Comparison of ENCODE assay signal across 13 cellular contexts in the genomic region with DNA sequence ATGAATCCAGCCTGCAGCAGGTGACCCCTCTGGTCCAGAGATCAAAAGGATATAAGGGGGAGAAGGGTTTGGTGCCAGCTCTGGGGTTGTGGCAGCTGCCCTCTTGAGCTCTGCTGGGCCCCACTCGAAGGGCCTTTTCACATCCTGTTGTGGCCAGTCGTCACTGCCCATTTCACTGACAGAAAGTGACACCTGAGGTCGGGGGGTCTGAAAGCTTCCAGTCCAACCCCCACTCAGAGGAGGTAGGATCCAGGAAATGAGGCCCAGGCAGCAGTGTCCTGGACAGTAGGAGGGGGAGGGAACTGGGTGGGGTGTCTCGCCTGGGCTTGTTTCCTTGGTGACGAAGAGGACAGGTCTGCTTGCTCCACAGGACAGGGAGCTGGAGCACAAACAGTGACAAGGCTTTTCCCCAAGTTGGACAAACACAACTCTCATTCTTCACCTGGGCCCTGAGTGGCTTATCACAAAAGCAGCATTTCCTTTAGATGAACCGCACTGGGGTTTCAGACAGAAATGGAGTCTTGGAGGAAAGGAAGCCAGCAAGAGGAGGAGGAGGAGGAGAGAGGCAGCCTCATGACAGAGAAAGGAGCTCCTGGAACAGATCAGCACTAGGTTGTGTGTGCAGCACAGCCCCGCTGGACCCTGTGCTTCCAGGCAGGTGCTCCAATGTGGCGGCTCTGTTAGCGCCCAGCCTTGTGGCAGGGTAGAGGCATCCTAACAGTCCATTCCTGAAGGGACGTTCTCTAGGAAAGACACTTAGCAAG. TPM values are rescaled to one million over a fixed set of nuclear protein-coding genes. Genes with fewer than 3 reads are reported as not detected.
DNase-seq lines count a peak whose midpoint lies in the region; ATAC-seq and TF ChIP-seq lines count a peak whose summit lies in the region.
"Had no signal": no experiment of that assay in that cellular context is flagged by ENCODE, and none has a peak within 500 bp of the region (broad histone marks: within the 10 kb centered on the region; RNA-seq: fewer than 3 reads in every experiment).

No MANE protein-coding gene starts in this region.

- H3K27ac ChIP-seq in left ventricle myocardium inferior (replicated peaks), result peak overlapping the region; percentile 79

- H3K4me3 Mint-ChIP-seq in T-helper 2 cell treated with Interferon-gamma antibody and Interleukin-4, amounts not matched to agents 5 μg/mL and 100 μg/mL, for 36 hours, result no peak overlapping the region

- no peaks in the 10 kb centered on the region for H3K27me3 ChIP-seq in left ventricle myocardium inferior (ENCODE audit: low read depth)
- H3K27me3 ChIP-seq: dorsolateral prefrontal cortex, Peyer's patch had no signal

- peaks cover 46% of the 10 kb centered on the region for H3K36me3 ChIP-seq in left ventricle myocardium inferior

- ATAC-seq in left colon, result peak; percentile 85
- ATAC-seq in GM21381 (IDR thresholded peaks at IDR 0.05; ENCODE audit: unreplicated experiment), result no peak
- no peak for ATAC-seq in HG02798 (IDR thresholded peaks at IDR 0.05; ENCODE audit: poor library complexity, unreplicated experiment)
- ATAC-seq: activated CD4-positive, CD25-positive, alpha-beta regulatory T cell treated with anti-CD3 and anti-CD28 coated beads, Interleukin-2, amount 50 U/mL, for 24 hours had no signal

- H3K27ac Mint-ChIP-seq in T-helper 2 cell treated with Interferon-gamma antibody and Interleukin-4, amounts not matched to agents 5 μg/mL and 100 μg/mL, for 36 hours, result peak overlapping the region; percentile 64

- H3K9me3 ChIP-seq in left ventricle myocardium inferior (replicated peaks), result no peaks in the 10 kb centered on the region
- H3K9me3 ChIP-seq: Peyer's patch had no signal

- H3K36me3 Mint-ChIP-seq in T-helper 2 cell treated with Interferon-gamma antibody and Interleukin-4, amounts not matched to agents 5 μg/mL and 100 μg/mL, for 36 hours (ENCODE audit: low read depth), result peaks cover 7% of the 10 kb centered on the region

- intact Hi-C loops in left ventricle myocardium inferior (cut with micrococcal nuclease) (no loop called here), cardiac septum (cut with DNase I) (no loop called here), left colon (cut with DNase I, micrococcal nuclease) (no loop called here)

- DNase-seq in left ventricle myocardium inferior, result no peak
- no peak for DNase-seq in cardiac septum (ENCODE audit: low spot score)
- DNase-seq in T-helper 2 cell treated with Interferon-gamma antibody and Interleukin-4, amounts not matched to agents 5 μg/mL and 100 μg/mL, for 36 hours (ENCODE audit: low spot score), result no peak
- DNase-seq in left colon, result peak; percentile 40 to 63
- no peak for DNase-seq in EL
- DNase-seq in nucleus accumbens (lab: John Stamatoyannopoulos, UW), result no peak
- DNase-seq: dorsolateral prefrontal cortex, NCI-H1436 treated with DMSO at 0.1 percent for 48 hours, Peyer's patch had no signal

- no peaks in the 10 kb centered on the region for H3K27me3 Mint-ChIP-seq in T-helper 2 cell treated with Interferon-gamma antibody and Interleukin-4, amounts not matched to agents 5 μg/mL and 100 μg/mL, for 36 hours (ENCODE audit: low read depth)

- no peaks in the 10 kb centered on the region for H3K9me3 Mint-ChIP-seq in T-helper 2 cell treated with Interferon-gamma antibody and Interleukin-4, amounts not matched to agents 5 μg/mL and 100 μg/mL, for 36 hours

- TF ChIP-seq CTCF in left ventricle myocardium inferior (IDR thresholded peaks at IDR 0.05; ENCODE audit: borderline replicate concordance), result no peak

- peaks cover 13% of the 10 kb centered on the region for H3K4me1 Mint-ChIP-seq in T-helper 2 cell treated with Interferon-gamma antibody and Interleukin-4, amounts not matched to agents 5 μg/mL and 100 μg/mL, for 36 hours (ENCODE audit: low read depth)

- H3K4me1 ChIP-seq in left ventricle myocardium inferior, result peaks cover 32% of the 10 kb centered on the region
- H3K4me1 ChIP-seq: Peyer's patch had no signal

- no peak overlapping the region for H3K4me3 ChIP-seq in left ventricle myocardium inferior
- H3K4me3 ChIP-seq: dorsolateral prefrontal cortex, Peyer's patch had no signal

RNA-seq across cellular contexts. Expression of a gene that starts 11.0 kb away (rescaled TPM):
- 5.3 TPM for total RNA-seq in left ventricle myocardium inferior
- 5.7 TPM for total RNA-seq in cardiac septum
- total RNA-seq in left colon, result 1 to 10 TPM; 3.3 to 4.4 TPM

RNA-seq across cellular contexts. Expression of a gene that starts 11.9 kb away (rescaled TPM):
- total RNA-seq in left ventricle myocardium inferior (0.88 TPM), cardiac septum (1.7 TPM), left colon (1 to 10 TPM; 4.7 to 6.7 TPM)

RNA-seq across cellular contexts. Expression of a gene that starts 18.8 kb away (rescaled TPM):
- total RNA-seq in left ventricle myocardium inferior (177 TPM), cardiac septum (127 TPM), left colon (10 to 100 TPM; 97.1 to 98.4 TPM)

RNA-seq across cellular contexts. Expression of a gene that starts 21.5 kb away (rescaled TPM):
- total RNA-seq in left ventricle myocardium inferior (not detected), cardiac septum (not detected), left colon (not detected)
- total RNA-seq: myocyte, Peyer's patch had no signal

RNA-seq across cellular contexts. Expression of a gene that starts 33.3 kb away (rescaled TPM):
- total RNA-seq in left ventricle myocardium inferior, result 39.9 TPM
- total RNA-seq in cardiac septum, result 45.6 TPM
- total RNA-seq in left colon, result 10 to 100 TPM; 24.3 to 29.7 TPM

Comparison
In these comparisons a context has a peak if more than half of its experiments do, and no peak if none do; other contexts are left out.
1. DNase-seq: peak in left colon (2 of 2); none in left ventricle myocardium inferior (single experiment), cardiac septum (single experiment), T-helper 2 cell treated with Interferon-gamma antibody and Interleukin-4, amounts not matched to agents 5 μg/mL and 100 μg/mL, for 36 hours (single experiment), EL (single experiment) and nucleus accumbens (0 of 56).